In genomic region chr9:105522618-105523385, GRCh38 we compare ENCODE assay signal across 8 cellular contexts. TPM values are rescaled to one million over a fixed set of nuclear protein-coding genes. Genes with fewer than 3 reads are reported as not detected.
A peak's percentile ranks its signal among the peaks of the same experiment; 100 is the strongest.
DNase-seq lines count a peak whose midpoint lies in the region; ATAC-seq and TF ChIP-seq lines count a peak whose summit lies in the region.
"Not testable (repeated sequence)": the region's sequence is repeated elsewhere in the genome, so short reads cannot be mapped to it uniquely, and the experiment has no call there.

No MANE protein-coding gene starts in this region.

- H3K4me3 ChIP-seq in GM12865 (ENCODE audit: low read depth, low read length); LNCaP clone FGC (ENCODE audit: low read depth, low read length): not testable (repeated sequence)

- TF ChIP-seq CTCF in GM12865 (IDR thresholded peaks at IDR 0.05; ENCODE audit: insufficient read depth, low read depth, low read length, missing control alignments); LNCaP clone FGC (IDR thresholded peaks at IDR 0.05; ENCODE audit: control insufficient read depth, extremely low read depth, insufficient read depth): not testable (repeated sequence)

- DNase-seq in GM12865 (ENCODE audit: low read depth) (peak; percentile 72), LNCaP clone FGC (ENCODE audit: low read depth) (peak; percentile 79)
- DNase-seq in left lobe of liver (ENCODE audit: low spot score), result not testable (repeated sequence)

- peak; percentile 92 for ATAC-seq in GM18868 (IDR thresholded peaks at IDR 0.05; ENCODE audit: unreplicated experiment)
- ATAC-seq in GM19455 (IDR thresholded peaks at IDR 0.05; ENCODE audit: unreplicated experiment), result peak; percentile 91
- ATAC-seq in GM21737 (IDR thresholded peaks at IDR 0.05; ENCODE audit: unreplicated experiment), result peak; percentile 79
- ATAC-seq in HG02938 (IDR thresholded peaks at IDR 0.05; ENCODE audit: unreplicated experiment), result peak; percentile 76
- ATAC-seq in HG03196 (IDR thresholded peaks at IDR 0.05; ENCODE audit: unreplicated experiment), result peak; percentile 76
- ATAC-seq in left lobe of liver, result peak; percentile 91

RNA-seq across cellular contexts. Expression of gene FKTN, which starts 35.1 kb away (rescaled TPM):
- total RNA-seq in left lobe of liver, result 5.1 TPM
